37 cellular contexts compared by ENCODE assay signal in genomic region chr13:113900646-113901045, GRCh38. TPM values are rescaled to one million over a fixed set of nuclear protein-coding genes. Genes with fewer than 3 reads are reported as not detected.
A peak's percentile ranks its signal among the peaks of the same experiment; 100 is the strongest.
DNase-seq lines count a peak whose midpoint lies in the region; ATAC-seq, FAIRE-seq and TF ChIP-seq lines count a peak whose summit lies in the region.
"Had no signal": no experiment of that assay in that cellular context is flagged by ENCODE, and none has a peak within 500 bp of the region (broad histone marks: within the 10 kb centered on the region; RNA-seq: fewer than 3 reads in every experiment).

No MANE protein-coding gene starts in this region.

- no peak overlapping the region for H2BK15ac ChIP-seq in neuronal stem cell (ENCODE audit: low read length)

- ATAC-seq in GM21515 (IDR thresholded peaks at IDR 0.05; ENCODE audit: unreplicated experiment), result no peak
- ATAC-seq in HG03097 (IDR thresholded peaks at IDR 0.05; ENCODE audit: low FRiP score, unreplicated experiment), result no peak
- ATAC-seq: A549; activated T-helper 17 cell treated with anti-CD3 and anti-CD28 coated beads, Interleukin-2, amount 50 U/mL, for 72 hours; foreskin keratinocyte; heart right ventricle; natural killer cell treated with Interleukin-12 subunit alpha and Interleukin-12 subunit beta and Interleukin-15 and Interleukin-18, amount 100 ng/mL, for 72 hours; pancreas; right cardiac atrium; stimulated activated naive CD8-positive, alpha-beta T cell treated with anti-CD3 and anti-CD28 coated beads, Interleukin-15, Interleukin-2, amounts not matched to agents 100 U/mL and 50 U/mL, for 24 hours had no signal

- H3K4me3 ChIP-seq in esophagus muscularis mucosa, result no peak overlapping the region
- peak overlapping the region in 1 of 2 donors; percentile 40 for H3K4me3 ChIP-seq in neuronal stem cell (ENCODE audit: low read length in 2 of 2)
- H3K4me3 ChIP-seq: A549, heart right ventricle, MG63, pancreas, vagina had no signal

- no peak overlapping the region for H4K8ac ChIP-seq in neuronal stem cell (ENCODE audit: low read depth, low read length)

- H3K4me2 ChIP-seq in neuronal stem cell (ENCODE audit: insufficient read depth, low read length, poor library complexity, severe bottlenecking), result no peak overlapping the region
- H3K4me2 ChIP-seq: A549, KMS-11 had no signal

- H2BK120ac ChIP-seq in neuronal stem cell (ENCODE audit: low read depth, low read length), result no peak overlapping the region

- no peaks in the 10 kb centered on the region for H3K9me3 ChIP-seq in esophagus muscularis mucosa
- H3K9me3 ChIP-seq in neuronal stem cell (replicated peaks in 1 of 2; ENCODE audit: control insufficient read depth in 2 of 2, insufficient read depth in 1 of 2, low read depth in 1 of 2, low read length in 2 of 2), result peaks cover 4% of the 10 kb centered on the region in 2 donors
- H3K9me3 ChIP-seq: A549, BE2C, heart right ventricle, pancreas, vagina had no signal

- TF ChIP-seq EP300 in esophagus muscularis mucosa (IDR thresholded peaks at IDR 0.05), result no peak

- H2BK5ac ChIP-seq in neuronal stem cell (ENCODE audit: low read length), result no peak overlapping the region

- no peak overlapping the region for H4K91ac ChIP-seq in neuronal stem cell (ENCODE audit: low read depth, low read length, poor library complexity)

- no peak overlapping the region for H3K23ac ChIP-seq in neuronal stem cell (ENCODE audit: low read depth, low read length, poor library complexity)

- no peak overlapping the region for H2BK12ac ChIP-seq in neuronal stem cell (ENCODE audit: low read length)

- peak overlapping the region; percentile 53 for H3K18ac ChIP-seq in neuronal stem cell (ENCODE audit: low read length)

- H3K27me3 ChIP-seq in esophagus muscularis mucosa (no peaks in the 10 kb centered on the region), neuronal stem cell (ENCODE audit: control insufficient read depth in 3 of 3, insufficient read depth in 3 of 3, low read depth in 1 of 3, low read length in 3 of 3) (peaks cover 0 to 12% (median 0%) of the 10 kb centered on the region in 3 experiments)
- H3K27me3 ChIP-seq: foreskin keratinocyte, heart right ventricle, MG63, pancreas, vagina had no signal

- no peak overlapping the region for H2AFZ ChIP-seq in neuronal stem cell (ENCODE audit: low read length)

- no peak for TF ChIP-seq CTCF in esophagus muscularis mucosa (IDR thresholded peaks at IDR 0.05)

- H3K4ac ChIP-seq in neuronal stem cell (ENCODE audit: low read length), result no peak overlapping the region

- no peak overlapping the region for H3K14ac ChIP-seq in neuronal stem cell (ENCODE audit: low read length)

- H3K36me3 ChIP-seq in esophagus muscularis mucosa, result no peaks in the 10 kb centered on the region
- no peaks in the 10 kb centered on the region for H3K36me3 ChIP-seq in neuronal stem cell (replicated peaks in 1 of 2; ENCODE audit: control insufficient read depth in 2 of 2, insufficient read depth in 2 of 2, low read length in 2 of 2)
- H3K36me3 ChIP-seq: BE2C, heart right ventricle, pancreas, vagina had no signal

- H2AK5ac ChIP-seq in neuronal stem cell (ENCODE audit: low read depth, low read length), result no peak overlapping the region

- no peaks in the 10 kb centered on the region for H3K79me1 ChIP-seq in neuronal stem cell (ENCODE audit: low read depth, low read length)

- no peak for TF ChIP-seq POLR2A in esophagus muscularis mucosa (IDR thresholded peaks at IDR 0.05; ENCODE audit: low read depth)

- no peak overlapping the region for H3K9ac ChIP-seq in neuronal stem cell (ENCODE audit: low read depth, low read length, poor library complexity)
- H3K9ac ChIP-seq: KMS-11 had no signal

- peak; percentile 33 for DNase-seq in activated effector memory CD4-positive, alpha-beta T cell treated with anti-CD3 and anti-CD28 coated beads, Interleukin-2, amount 50 U/mL, for 16 hours
- DNase-seq in activated effector memory CD4-positive, alpha-beta T cell treated with Interleukin-2 at 50 U/mL for 16 hours, result no peak
- DNase-seq in esophagus muscularis mucosa (ENCODE audit: extremely low spot score) (peak; percentile 68), neuronal stem cell (ENCODE audit: low spot score) (no peak), urothelium cell line (ENCODE audit: low spot score) (no peak), C1 segment of cervical spinal cord (lab: John Stamatoyannopoulos, UW) (no peak)
- DNase-seq: activated B cell treated with CpG ODN at 0.5 μM for 24 hours; activated CD4-positive, alpha-beta T cell treated with anti-CD3 and anti-CD28 coated beads, Interleukin-2, amount 50 U/mL, for 1 hour; activated naive CD8-positive, alpha-beta T cell treated with anti-CD3 and anti-CD28 coated beads for 36 hours; BE2C; caudate nucleus; CD8-positive, alpha-beta memory T cell; DMS 273 treated with DMSO at 0.1 percent for 48 hours; EL; erythroblast; foreskin keratinocyte; heart right ventricle; mammary epithelial cell; NCI-H1105; NCI-H1930; NCI-H2171 treated with DMSO at 0.1 percent for 48 hours; NCI-H510A; right cardiac atrium; stimulated activated CD4-positive, alpha-beta T cell treated with anti-CD3 and anti-CD28 coated beads, Interleukin-1b, Interleukin-23, amount 100 ng/mL, for 48 hours; stimulated activated naive CD8-positive, alpha-beta T cell treated with anti-CD3 and anti-CD28 coated beads, Interleukin-15, Interleukin-2, amounts not matched to agents 100 U/mL and 50 U/mL, for 24 hours had no signal

- FAIRE-seq in urothelium cell line (lab: Jason Lieb, UNC), result peak; percentile 50
- FAIRE-seq: A549, GM18507, H1, pancreas had no signal

- H3K4me1 ChIP-seq in esophagus muscularis mucosa (peaks cover 23 to 73% (median 63%) of the 10 kb centered on the region in 4 donors), neuronal stem cell (ENCODE audit: control insufficient read depth in 2 of 2, insufficient read depth in 1 of 2, low read depth in 1 of 2, low read length in 2 of 2) (no peaks in the 10 kb centered on the region)
- H3K4me1 ChIP-seq: A549, pancreas, vagina had no signal

- H3K27ac ChIP-seq in esophagus muscularis mucosa (replicated peaks in 1 of 4), result peak overlapping the region; percentile 78 to 89 (median 87)
- no peak overlapping the region for H3K27ac ChIP-seq in neuronal stem cell (replicated peaks; ENCODE audit: low read length)
- H3K27ac ChIP-seq: A549, foreskin keratinocyte, heart right ventricle, HL-60, KMS-11, pancreas had no signal

- 75% methylated on average over 10 of the region's 10 CpGs for WGBS in esophagus muscularis mucosa
- WGBS in neuronal stem cell (ENCODE audit: extremely low coverage in 2 of 2, insufficient read length in 2 of 2, insufficient replicate concordance in 1 of 2), 2 donors, result no CpG with 5 or more reads among the region's 10 CpGs

- intact Hi-C loops in esophagus muscularis mucosa (cut with DNase I), result no loop called here

RNA-seq across cellular contexts. Expression of gene GAS6, which starts 36.8 kb away (rescaled TPM):
- 100 to 1,000 TPM; 241 to 459 (median 346) TPM for total RNA-seq in esophagus muscularis mucosa
- 34.2 TPM for polyA plus RNA-seq in neuronal stem cell (2013, experiment 1 of 2)
- polyA plus RNA-seq in neuronal stem cell (2013, experiment 2 of 2), result 33.8 TPM

Comparison
In these comparisons a context has a peak if more than half of its experiments do, and no peak if none do; other contexts are left out.
1. DNase-seq: peak in activated effector memory CD4-positive, alpha-beta T cell treated with anti-CD3 and anti-CD28 coated beads, Interleukin-2, amount 50 U/mL, for 16 hours (single experiment) and esophagus muscularis mucosa (single experiment); none in activated effector memory CD4-positive, alpha-beta T cell treated with Interleukin-2 at 50 U/mL for 16 hours (single experiment), neuronal stem cell (single experiment), urothelium cell line (single experiment) and C1 segment of cervical spinal cord (0 of 14).